18 cellular contexts compared by ENCODE assay signal in the genomic region with DNA sequence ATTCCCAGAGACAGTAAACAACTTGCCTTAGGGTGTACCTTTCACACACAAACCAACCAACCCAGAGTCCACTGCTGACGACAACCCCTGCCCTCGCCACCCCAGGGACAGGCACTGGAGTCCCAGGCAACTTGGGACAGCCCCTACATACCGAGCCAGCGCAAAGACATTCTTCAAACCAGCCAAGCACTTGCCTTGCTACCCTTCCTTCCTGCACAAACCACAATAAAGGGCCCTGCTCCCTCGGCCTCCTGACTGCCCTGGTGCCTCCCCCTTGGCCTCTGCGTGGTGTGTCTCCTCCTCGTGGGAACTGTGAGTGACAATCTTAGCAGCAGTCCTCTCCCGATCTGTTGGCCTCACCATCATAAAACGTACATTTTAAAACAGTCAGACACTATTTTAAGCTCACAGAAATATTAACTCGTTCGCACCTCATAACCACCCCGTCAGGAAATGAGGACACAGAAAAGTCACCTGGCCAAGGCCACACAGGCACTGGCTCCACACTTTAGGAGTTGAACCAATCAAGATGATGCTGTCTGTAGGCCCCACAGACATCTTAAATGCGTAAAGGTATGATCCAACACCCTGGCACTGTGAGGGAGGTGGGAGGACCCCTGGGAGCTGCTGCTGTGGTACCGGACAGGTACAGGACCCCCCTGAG.
DNase-seq lines count a peak whose midpoint lies in the region; ATAC-seq and TF ChIP-seq lines count a peak whose summit lies in the region.
"Had no signal": no experiment of that assay in that cellular context is flagged by ENCODE, and none has a peak within 500 bp of the region (broad histone marks: within the 10 kb centered on the region; RNA-seq: fewer than 3 reads in every experiment).

No MANE protein-coding gene starts in this region.

- H3K36me3 ChIP-seq in left ventricle myocardium inferior (no peaks in the 10 kb centered on the region), upper lobe of right lung (no peaks in the 10 kb centered on the region), OCI-LY7 (ENCODE audit: insufficient read depth, low read length) (no peaks in the 10 kb centered on the region)
- H3K36me3 ChIP-seq: brain microvascular endothelial cell, thyroid gland had no signal

- no peak overlapping the region for H3K4me2 ChIP-seq in OCI-LY7 (ENCODE audit: low read length)

- H3K27me3 Mint-ChIP-seq in activated naive CD8-positive, alpha-beta T cell treated with anti-CD3 and anti-CD28 coated beads for 36 hours, result no peaks in the 10 kb centered on the region
- H3K27me3 Mint-ChIP-seq in activated naive CD8-positive, alpha-beta T cell treated with anti-CD3 and anti-CD28 coated beads, Interleukin-2, amount 50 U/mL, for 24 hours, result no peaks in the 10 kb centered on the region
- peaks cover under 1% of the 10 kb centered on the region for H3K27me3 Mint-ChIP-seq in T-helper 17 cell

- H3K27ac ChIP-seq in left ventricle myocardium inferior (replicated peaks) (peak overlapping the region; percentile 87), upper lobe of right lung (no peak overlapping the region), OCI-LY7 (ENCODE audit: low read depth, low read length, poor library complexity, severe bottlenecking) (no peak overlapping the region)
- H3K27ac ChIP-seq: brain microvascular endothelial cell, thyroid gland had no signal

- H3K9me3 Mint-ChIP-seq in activated naive CD8-positive, alpha-beta T cell treated with anti-CD3 and anti-CD28 coated beads for 36 hours, result no peaks in the 10 kb centered on the region
- H3K9me3 Mint-ChIP-seq in activated naive CD8-positive, alpha-beta T cell treated with anti-CD3 and anti-CD28 coated beads, Interleukin-2, amount 50 U/mL, for 24 hours, result no peaks in the 10 kb centered on the region

- H3K27me3 ChIP-seq in left ventricle myocardium inferior (ENCODE audit: low read depth) (no peaks in the 10 kb centered on the region), upper lobe of right lung (no peaks in the 10 kb centered on the region)
- H3K27me3 ChIP-seq: thyroid gland had no signal

- no peaks in the 10 kb centered on the region for H3K9me2 ChIP-seq in OCI-LY7 (ENCODE audit: insufficient read depth, low read length)

- POLR2A ChIA-PET in OCI-LY7 (lab: Charles Lee), result no interaction called here

- CTCF ChIA-PET in OCI-LY7 (lab: Charles Lee; ENCODE audit: unreplicated experiment), result interaction anchor here (0.6 kb wide), 1 partner anchor 230 kb away, joined by 3 read pairs; no protein-coding TSS in a partner anchor

- no peak overlapping the region for H3K4me3 Mint-ChIP-seq in activated naive CD8-positive, alpha-beta T cell treated with anti-CD3 and anti-CD28 coated beads for 36 hours
- no peak overlapping the region for H3K4me3 Mint-ChIP-seq in activated naive CD8-positive, alpha-beta T cell treated with anti-CD3 and anti-CD28 coated beads, Interleukin-2, amount 50 U/mL, for 24 hours
- no peak overlapping the region for H3K4me3 Mint-ChIP-seq in T-helper 17 cell

- no peak for ATAC-seq in activated naive CD8-positive, alpha-beta T cell treated with anti-CD3 and anti-CD28 coated beads, Interleukin-2, amount 50 U/mL, for 24 hours
- peak; percentile 50 for ATAC-seq in T-helper 17 cell
- no peak for ATAC-seq in upper lobe of right lung
- ATAC-seq in HG02678 (IDR thresholded peaks at IDR 0.05; ENCODE audit: unreplicated experiment), result no peak
- ATAC-seq: K562 had no signal

- no peak overlapping the region for H2AFZ ChIP-seq in OCI-LY7 (ENCODE audit: low read length)

- peaks cover 5% of the 10 kb centered on the region for H3K4me1 Mint-ChIP-seq in activated naive CD8-positive, alpha-beta T cell treated with anti-CD3 and anti-CD28 coated beads for 36 hours
- H3K4me1 Mint-ChIP-seq in activated naive CD8-positive, alpha-beta T cell treated with anti-CD3 and anti-CD28 coated beads, Interleukin-2, amount 50 U/mL, for 24 hours, result peaks cover 6% of the 10 kb centered on the region
- H3K4me1 Mint-ChIP-seq in T-helper 17 cell, result peaks cover 13% of the 10 kb centered on the region

- BruUV-seq in OCI-LY7 (replicated peaks; lab: Mats Ljungman, UMichigan), result no TSS peak

- peak; percentile 9 for DNase-seq in activated naive CD8-positive, alpha-beta T cell treated with anti-CD3 and anti-CD28 coated beads for 36 hours
- DNase-seq in activated naive CD8-positive, alpha-beta T cell treated with anti-CD3 and anti-CD28 coated beads, Interleukin-2, amount 50 U/mL, for 24 hours, result no peak
- no peak for DNase-seq in T-helper 17 cell
- peak; percentile 20 for DNase-seq in left ventricle myocardium inferior
- peak; percentile 38 for DNase-seq in upper lobe of right lung
- DNase-seq in OCI-LY7 (ENCODE audit: low spot score), result no peak
- DNase-seq in NCI-H524 treated with DMSO at 0.1 percent for 48 hours (lab: John Stamatoyannopoulos, UW), result no peak
- DNase-seq: ACHN; activated effector memory CD4-positive, alpha-beta T cell treated with anti-CD3 and anti-CD28 coated beads, Interleukin-2, amount 50 U/mL, for 16 hours; brain microvascular endothelial cell; effector memory CD4-positive, alpha-beta T cell; foreskin melanocyte; GOT3; NCI-H526 treated with DMSO at 0.1 percent for 48 hours; RPMI8226; thyroid gland had no signal

- H3K9me3 ChIP-seq in T-helper 17 cell (ENCODE audit: control insufficient read depth, low read length, poor library complexity, severe bottlenecking) (no peaks in the 10 kb centered on the region), left ventricle myocardium inferior (replicated peaks) (no peaks in the 10 kb centered on the region), upper lobe of right lung (no peaks in the 10 kb centered on the region), OCI-LY7 (ENCODE audit: low read length) (no peaks in the 10 kb centered on the region)
- H3K9me3 ChIP-seq: thyroid gland had no signal

- H3K4me1 ChIP-seq in left ventricle myocardium inferior (peaks cover 98% of the 10 kb centered on the region), upper lobe of right lung (no peaks in the 10 kb centered on the region), OCI-LY7 (ENCODE audit: insufficient read depth, low read length, poor library complexity, severe bottlenecking) (no peaks in the 10 kb centered on the region)
- H3K4me1 ChIP-seq: thyroid gland had no signal

- H3K4me3 ChIP-seq in left ventricle myocardium inferior (peak overlapping the region; percentile 57), upper lobe of right lung (no peak overlapping the region), OCI-LY7 (ENCODE audit: low read depth, low read length, poor library complexity, severe bottlenecking) (no peak overlapping the region)
- H3K4me3 ChIP-seq: K562, thyroid gland had no signal

- no peaks in the 10 kb centered on the region for H3K36me3 Mint-ChIP-seq in activated naive CD8-positive, alpha-beta T cell treated with anti-CD3 and anti-CD28 coated beads for 36 hours
- H3K36me3 Mint-ChIP-seq in activated naive CD8-positive, alpha-beta T cell treated with anti-CD3 and anti-CD28 coated beads, Interleukin-2, amount 50 U/mL, for 24 hours (ENCODE audit: low read depth), result no peaks in the 10 kb centered on the region
- H3K36me3 Mint-ChIP-seq in T-helper 17 cell (ENCODE audit: low read depth), result no peaks in the 10 kb centered on the region

- no peak for TF ChIP-seq CTCF in left ventricle myocardium inferior (IDR thresholded peaks at IDR 0.05; ENCODE audit: borderline replicate concordance)
- no peak for TF ChIP-seq CTCF in upper lobe of right lung (IDR thresholded peaks at IDR 0.05)
- TF ChIP-seq CTCF in OCI-LY7 (conservative IDR thresholded peaks at IDR 0.05; ENCODE audit: low read length), result no peak

- no peaks in the 10 kb centered on the region for H4K20me1 ChIP-seq in OCI-LY7 (ENCODE audit: insufficient read depth, low read length)

- H3K79me2 ChIP-seq in OCI-LY7 (ENCODE audit: insufficient read depth, low read depth, low read length), result no peaks in the 10 kb centered on the region

- no peak overlapping the region for H3K27ac Mint-ChIP-seq in activated naive CD8-positive, alpha-beta T cell treated with anti-CD3 and anti-CD28 coated beads for 36 hours
- no peak overlapping the region for H3K27ac Mint-ChIP-seq in activated naive CD8-positive, alpha-beta T cell treated with anti-CD3 and anti-CD28 coated beads, Interleukin-2, amount 50 U/mL, for 24 hours
- H3K27ac Mint-ChIP-seq in T-helper 17 cell, result no peak overlapping the region

- intact Hi-C loops in left ventricle myocardium inferior (cut with micrococcal nuclease), result no loop called here
- intact Hi-C loops in upper lobe of right lung (cut with DNase I), result no loop called here
- intact Hi-C loops in OCI-LY7 (cut with micrococcal nuclease; ENCODE audit: unreplicated experiment), result no loop called here

Comparison
In these comparisons a context has a peak if more than half of its experiments do, and no peak if none do; other contexts are left out.
1. DNase-seq: peak in activated naive CD8-positive, alpha-beta T cell treated with anti-CD3 and anti-CD28 coated beads for 36 hours (single experiment), left ventricle myocardium inferior (single experiment) and upper lobe of right lung (single experiment); none in activated naive CD8-positive, alpha-beta T cell treated with anti-CD3 and anti-CD28 coated beads, Interleukin-2, amount 50 U/mL, for 24 hours (single experiment), T-helper 17 cell (0 of 3), OCI-LY7 (single experiment) and NCI-H524 treated with DMSO at 0.1 percent for 48 hours (single experiment).